In the genomic region with DNA sequence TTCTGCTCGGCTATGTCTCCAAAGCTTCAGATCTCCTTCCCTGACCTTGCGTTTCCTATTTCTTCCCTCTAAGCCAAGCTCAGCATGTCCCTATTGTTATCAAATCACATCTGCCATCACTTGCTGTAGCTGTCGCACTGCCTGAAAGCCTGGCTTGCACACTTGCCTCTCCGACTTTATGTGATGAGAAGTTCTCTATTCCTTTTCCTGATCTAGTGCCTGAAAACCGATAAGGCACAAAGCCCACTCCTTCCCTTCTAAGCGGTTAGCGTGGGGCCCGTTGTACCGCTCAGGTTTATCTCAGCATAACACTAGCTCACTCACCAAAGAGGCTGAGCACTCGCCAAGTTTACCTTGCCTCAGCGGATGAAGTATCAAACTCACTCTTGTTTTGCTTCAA, we compare ENCODE assay signal across 1 cellular context.
A peak's percentile ranks its signal among the peaks of the same experiment; 100 is the strongest.
TF ChIP-seq lines count a peak whose summit lies in the region.

No MANE protein-coding gene starts in this region.

TF ChIP-seq in K562, 482 proteins besides CTCF, POLR2A, EP300 and RAD21 (continued from another document and continues in another):
- TF ChIP-seq, protein P1, sequence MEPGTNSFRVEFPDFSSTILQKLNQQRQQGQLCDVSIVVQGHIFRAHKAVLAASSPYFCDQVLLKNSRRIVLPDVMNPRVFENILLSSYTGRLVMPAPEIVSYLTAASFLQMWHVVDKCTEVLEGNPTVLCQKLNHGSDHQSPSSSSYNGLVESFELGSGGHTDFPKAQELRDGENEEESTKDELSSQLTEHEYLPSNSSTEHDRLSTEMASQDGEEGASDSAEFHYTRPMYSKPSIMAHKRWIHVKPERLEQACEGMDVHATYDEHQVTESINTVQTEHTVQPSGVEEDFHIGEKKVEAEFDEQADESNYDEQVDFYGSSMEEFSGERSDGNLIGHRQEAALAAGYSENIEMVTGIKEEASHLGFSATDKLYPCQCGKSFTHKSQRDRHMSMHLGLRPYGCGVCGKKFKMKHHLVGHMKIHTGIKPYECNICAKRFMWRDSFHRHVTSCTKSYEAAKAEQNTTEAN (CRISPR knock-in tag; IDR thresholded peaks at IDR 0.05) = no peak
- TF ChIP-seq CREB3 (tag; conservative IDR thresholded peaks at IDR 0.05; ENCODE audit: low read depth) (no peak), XRCC4 (IDR thresholded peaks at IDR 0.05; ENCODE audit: extremely low read depth, insufficient read depth, insufficient read length) (no peak), ZNF780A (CRISPR knock-in tag; IDR thresholded peaks at IDR 0.05) (no peak), GTF2F1 (IDR thresholded peaks at IDR 0.05; ENCODE audit: low read depth, low read length) (no peak), NCOA1 (IDR thresholded peaks at IDR 0.05; ENCODE audit: low read depth) (no peak), ATF2 (CRISPR knock-in tag; IDR thresholded peaks at IDR 0.05) (no peak), CCAR2 (IDR thresholded peaks at IDR 0.05; ENCODE audit: low read depth, low read length) (no peak), NR2F6 (CRISPR knock-in tag; IDR thresholded peaks at IDR 0.05) (no peak), KDM1A (IDR thresholded peaks at IDR 0.05) (peak in 1 of 2 experiments; percentile 56; a peak in 2 of 4 replicates), TCF3 (CRISPR knock-in tag; IDR thresholded peaks at IDR 0.05) (peak; percentile 57), TAF9B (IDR thresholded peaks at IDR 0.05; ENCODE audit: partially characterized antibody) (no peak), ETV5 (CRISPR knock-in tag; IDR thresholded peaks at IDR 0.05; ENCODE audit: low read depth) (no peak), MAZ (CRISPR knock-in tag; conservative IDR thresholded peaks at IDR 0.05 in 1 of 2, IDR thresholded peaks at IDR 0.05 in 1 of 2) (0 out of 4 replicates have a peak, but pooled peaks of 1 of the 2 experiments have one; percentile 5), TGIF2 (CRISPR knock-in tag; IDR thresholded peaks at IDR 0.05) (no peak), ZC3H4 (CRISPR knock-in tag; IDR thresholded peaks at IDR 0.05; ENCODE audit: borderline replicate concordance) (no peak), ARNT (IDR thresholded peaks at IDR 0.05) (0 out of 4 replicates have a peak, but pooled peaks of 1 of the 2 experiments have one; percentile 26), MTA1 (IDR thresholded peaks at IDR 0.05; ENCODE audit: borderline replicate concordance) (0 out of 2 replicates have a peak, but pooled peaks have one; percentile 33), RBFOX2 (IDR thresholded peaks at IDR 0.05; ENCODE audit: low read depth, low read length) (no peak), ZNF324 (CRISPR knock-in tag; IDR thresholded peaks at IDR 0.05) (no peak), ZBED1 (IDR thresholded peaks at IDR 0.05) (no peak), ZNF717 (CRISPR knock-in tag; IDR thresholded peaks at IDR 0.05) (no peak), ZBTB33 (CRISPR knock-in tag; IDR thresholded peaks at IDR 0.05) (no peak), CTBP1 (IDR thresholded peaks at IDR 0.05; ENCODE audit: borderline replicate concordance) (peak; percentile 59; the same call in 1 of the 2 replicates), MTA2 (IDR thresholded peaks at IDR 0.05; ENCODE audit: low read depth) (no peak), PHF21A (IDR thresholded peaks at IDR 0.05; ENCODE audit: borderline replicate concordance, low read depth) (no peak), NBN (IDR thresholded peaks at IDR 0.05; ENCODE audit: low read depth) (no peak), SMARCE1 (IDR thresholded peaks at IDR 0.05) (peak; percentile 52; the same call in 1 of the 2 replicates), NFRKB (IDR thresholded peaks at IDR 0.05; ENCODE audit: low read depth) (0 out of 2 replicates have a peak, but pooled peaks have one; percentile 31)
- TF ChIP-seq, protein P2, sequence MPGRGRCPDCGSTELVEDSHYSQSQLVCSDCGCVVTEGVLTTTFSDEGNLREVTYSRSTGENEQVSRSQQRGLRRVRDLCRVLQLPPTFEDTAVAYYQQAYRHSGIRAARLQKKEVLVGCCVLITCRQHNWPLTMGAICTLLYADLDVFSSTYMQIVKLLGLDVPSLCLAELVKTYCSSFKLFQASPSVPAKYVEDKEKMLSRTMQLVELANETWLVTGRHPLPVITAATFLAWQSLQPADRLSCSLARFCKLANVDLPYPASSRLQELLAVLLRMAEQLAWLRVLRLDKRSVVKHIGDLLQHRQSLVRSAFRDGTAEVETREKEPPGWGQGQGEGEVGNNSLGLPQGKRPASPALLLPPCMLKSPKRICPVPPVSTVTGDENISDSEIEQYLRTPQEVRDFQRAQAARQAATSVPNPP (IDR thresholded peaks at IDR 0.05; ENCODE audit: borderline replicate concordance, insufficient read depth, insufficient read length) = no peak
- TF ChIP-seq, protein P3, sequence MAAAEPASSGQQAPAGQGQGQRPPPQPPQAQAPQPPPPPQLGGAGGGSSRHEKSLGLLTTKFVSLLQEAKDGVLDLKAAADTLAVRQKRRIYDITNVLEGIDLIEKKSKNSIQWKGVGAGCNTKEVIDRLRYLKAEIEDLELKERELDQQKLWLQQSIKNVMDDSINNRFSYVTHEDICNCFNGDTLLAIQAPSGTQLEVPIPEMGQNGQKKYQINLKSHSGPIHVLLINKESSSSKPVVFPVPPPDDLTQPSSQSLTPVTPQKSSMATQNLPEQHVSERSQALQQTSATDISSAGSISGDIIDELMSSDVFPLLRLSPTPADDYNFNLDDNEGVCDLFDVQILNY (CRISPR knock-in tag; IDR thresholded peaks at IDR 0.05) = no peak
- TF ChIP-seq, protein P4, sequence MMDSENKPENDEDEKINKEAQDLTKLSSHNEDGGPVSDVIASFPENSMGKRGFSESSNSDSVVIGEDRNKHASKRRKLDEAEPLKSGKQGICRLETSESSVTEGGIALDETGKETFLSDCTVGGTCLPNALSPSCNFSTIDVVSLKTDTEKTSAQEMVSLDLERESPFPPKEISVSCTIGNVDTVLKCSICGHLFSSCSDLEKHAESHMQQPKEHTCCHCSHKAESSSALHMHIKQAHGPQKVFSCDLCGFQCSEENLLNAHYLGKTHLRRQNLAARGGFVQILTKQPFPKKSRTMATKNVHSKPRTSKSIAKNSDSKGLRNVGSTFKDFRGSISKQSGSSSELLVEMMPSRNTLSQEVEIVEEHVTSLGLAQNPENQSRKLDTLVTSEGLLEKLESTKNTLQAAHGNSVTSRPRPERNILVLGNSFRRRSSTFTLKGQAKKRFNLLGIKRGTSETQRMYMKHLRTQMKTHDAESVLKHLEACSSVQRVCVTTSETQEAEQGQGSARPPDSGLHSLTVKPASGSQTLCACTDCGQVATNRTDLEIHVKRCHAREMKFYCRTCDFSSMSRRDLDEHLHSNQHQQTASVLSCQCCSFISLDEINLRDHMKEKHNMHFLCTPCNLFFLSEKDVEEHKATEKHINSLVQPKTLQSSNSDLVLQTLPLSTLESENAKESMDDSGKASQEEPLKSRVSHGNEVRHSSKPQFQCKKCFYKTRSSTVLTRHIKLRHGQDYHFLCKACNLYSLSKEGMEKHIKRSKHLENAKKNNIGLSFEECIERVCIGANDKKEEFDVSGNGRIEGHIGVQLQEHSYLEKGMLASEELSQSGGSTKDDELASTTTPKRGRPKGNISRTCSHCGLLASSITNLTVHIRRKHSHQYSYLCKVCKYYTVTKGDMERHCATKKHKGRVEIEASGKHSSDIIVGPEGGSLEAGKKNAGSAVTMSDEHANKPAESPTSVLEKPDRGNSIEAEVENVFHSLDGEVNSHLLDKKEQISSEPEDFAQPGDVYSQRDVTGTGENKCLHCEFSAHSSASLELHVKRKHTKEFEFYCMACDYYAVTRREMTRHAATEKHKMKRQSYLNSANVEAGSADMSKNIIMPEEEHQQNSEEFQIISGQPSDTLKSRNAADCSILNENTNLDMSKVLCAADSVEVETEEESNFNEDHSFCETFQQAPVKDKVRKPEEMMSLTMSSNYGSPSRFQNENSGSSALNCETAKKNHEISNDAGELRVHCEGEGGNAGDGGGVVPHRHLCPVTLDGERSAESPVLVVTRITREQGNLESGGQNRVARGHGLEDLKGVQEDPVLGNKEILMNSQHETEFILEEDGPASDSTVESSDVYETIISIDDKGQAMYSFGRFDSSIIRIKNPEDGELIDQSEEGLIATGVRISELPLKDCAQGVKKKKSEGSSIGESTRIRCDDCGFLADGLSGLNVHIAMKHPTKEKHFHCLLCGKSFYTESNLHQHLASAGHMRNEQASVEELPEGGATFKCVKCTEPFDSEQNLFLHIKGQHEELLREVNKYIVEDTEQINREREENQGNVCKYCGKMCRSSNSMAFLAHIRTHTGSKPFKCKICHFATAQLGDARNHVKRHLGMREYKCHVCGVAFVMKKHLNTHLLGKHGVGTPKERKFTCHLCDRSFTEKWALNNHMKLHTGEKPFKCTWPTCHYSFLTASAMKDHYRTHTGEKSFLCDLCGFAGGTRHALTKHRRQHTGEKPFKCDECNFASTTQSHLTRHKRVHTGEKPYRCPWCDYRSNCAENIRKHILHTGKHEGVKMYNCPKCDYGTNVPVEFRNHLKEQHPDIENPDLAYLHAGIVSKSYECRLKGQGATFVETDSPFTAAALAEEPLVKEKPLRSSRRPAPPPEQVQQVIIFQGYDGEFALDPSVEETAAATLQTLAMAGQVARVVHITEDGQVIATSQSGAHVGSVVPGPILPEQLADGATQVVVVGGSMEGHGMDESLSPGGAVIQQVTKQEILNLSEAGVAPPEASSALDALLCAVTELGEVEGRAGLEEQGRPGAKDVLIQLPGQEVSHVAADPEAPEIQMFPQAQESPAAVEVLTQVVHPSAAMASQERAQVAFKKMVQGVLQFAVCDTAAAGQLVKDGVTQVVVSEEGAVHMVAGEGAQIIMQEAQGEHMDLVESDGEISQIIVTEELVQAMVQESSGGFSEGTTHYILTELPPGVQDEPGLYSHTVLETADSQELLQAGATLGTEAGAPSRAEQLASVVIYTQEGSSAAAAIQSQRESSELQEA (IDR thresholded peaks at IDR 0.05; ENCODE audit: low read depth) = no peak
- TF ChIP-seq, protein P5, sequence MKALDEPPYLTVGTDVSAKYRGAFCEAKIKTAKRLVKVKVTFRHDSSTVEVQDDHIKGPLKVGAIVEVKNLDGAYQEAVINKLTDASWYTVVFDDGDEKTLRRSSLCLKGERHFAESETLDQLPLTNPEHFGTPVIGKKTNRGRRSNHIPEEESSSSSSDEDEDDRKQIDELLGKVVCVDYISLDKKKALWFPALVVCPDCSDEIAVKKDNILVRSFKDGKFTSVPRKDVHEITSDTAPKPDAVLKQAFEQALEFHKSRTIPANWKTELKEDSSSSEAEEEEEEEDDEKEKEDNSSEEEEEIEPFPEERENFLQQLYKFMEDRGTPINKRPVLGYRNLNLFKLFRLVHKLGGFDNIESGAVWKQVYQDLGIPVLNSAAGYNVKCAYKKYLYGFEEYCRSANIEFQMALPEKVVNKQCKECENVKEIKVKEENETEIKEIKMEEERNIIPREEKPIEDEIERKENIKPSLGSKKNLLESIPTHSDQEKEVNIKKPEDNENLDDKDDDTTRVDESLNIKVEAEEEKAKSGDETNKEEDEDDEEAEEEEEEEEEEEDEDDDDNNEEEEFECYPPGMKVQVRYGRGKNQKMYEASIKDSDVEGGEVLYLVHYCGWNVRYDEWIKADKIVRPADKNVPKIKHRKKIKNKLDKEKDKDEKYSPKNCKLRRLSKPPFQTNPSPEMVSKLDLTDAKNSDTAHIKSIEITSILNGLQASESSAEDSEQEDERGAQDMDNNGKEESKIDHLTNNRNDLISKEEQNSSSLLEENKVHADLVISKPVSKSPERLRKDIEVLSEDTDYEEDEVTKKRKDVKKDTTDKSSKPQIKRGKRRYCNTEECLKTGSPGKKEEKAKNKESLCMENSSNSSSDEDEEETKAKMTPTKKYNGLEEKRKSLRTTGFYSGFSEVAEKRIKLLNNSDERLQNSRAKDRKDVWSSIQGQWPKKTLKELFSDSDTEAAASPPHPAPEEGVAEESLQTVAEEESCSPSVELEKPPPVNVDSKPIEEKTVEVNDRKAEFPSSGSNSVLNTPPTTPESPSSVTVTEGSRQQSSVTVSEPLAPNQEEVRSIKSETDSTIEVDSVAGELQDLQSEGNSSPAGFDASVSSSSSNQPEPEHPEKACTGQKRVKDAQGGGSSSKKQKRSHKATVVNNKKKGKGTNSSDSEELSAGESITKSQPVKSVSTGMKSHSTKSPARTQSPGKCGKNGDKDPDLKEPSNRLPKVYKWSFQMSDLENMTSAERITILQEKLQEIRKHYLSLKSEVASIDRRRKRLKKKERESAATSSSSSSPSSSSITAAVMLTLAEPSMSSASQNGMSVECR (CRISPR knock-in tag; IDR thresholded peaks at IDR 0.05) = 0 out of 2 replicates have a peak, but pooled peaks have one; percentile 13
